In genomic region chr19:19152668-19153384, GRCh38 we compare ENCODE assay signal across 17 cellular contexts. TPM values are rescaled to one million over a fixed set of nuclear protein-coding genes. Genes with fewer than 3 reads are reported as not detected.
"Had no signal": no experiment of that assay in that cellular context is flagged by ENCODE, and none has a peak within 500 bp of the region (broad histone marks: within the 10 kb centered on the region; RNA-seq: fewer than 3 reads in every experiment).

No MANE protein-coding gene starts in this region.

- H3K4me1 ChIP-seq: breast epithelium, tibial artery, uterus had no signal

- H3K9me3 Mint-ChIP-seq: activated CD4-positive, alpha-beta memory T cell treated with anti-CD3 and anti-CD28 coated beads for 36 hours; activated naive CD8-positive, alpha-beta T cell treated with anti-CD3 and anti-CD28 coated beads for 36 hours; activated T-cell treated with anti-CD3 and anti-CD28 coated beads, Interleukin-2, amount 50 U/mL, for 4 hours; T-cell had no signal

- ATAC-seq: activated T-cell treated with anti-CD3 and anti-CD28 coated beads, Interleukin-2, amount 50 U/mL, for 4 hours; T-cell had no signal

- H3K4me2 ChIP-seq: smooth muscle cell had no signal

- H3K4me3 ChIP-seq: breast epithelium, lung, smooth muscle cell, tibial artery, uterus had no signal

- H3K36me3 ChIP-seq: breast epithelium, uterus had no signal

- DNase-seq: activated CD4-positive, alpha-beta memory T cell treated with anti-CD3 and anti-CD28 coated beads for 36 hours; activated CD4-positive, alpha-beta T cell treated with anti-CD3 and anti-CD28 coated beads for 1 hour; activated effector memory CD4-positive, alpha-beta T cell treated with anti-CD3 and anti-CD28 coated beads, Interleukin-2, amount 50 U/mL, for 16 hours; activated naive CD8-positive, alpha-beta T cell treated with anti-CD3 and anti-CD28 coated beads for 36 hours; activated T-cell treated with anti-CD3 and anti-CD28 coated beads, Interleukin-2, amount 50 U/mL, for 4 hours; endodermal cell; midbrain; retina; T-cell; T1000; tibial artery; uterus had no signal

- H3K27ac ChIP-seq: breast epithelium, tibial artery, uterus had no signal

- H3K9me3 ChIP-seq: breast epithelium, tibial artery, uterus had no signal

- H3K27ac Mint-ChIP-seq: activated CD4-positive, alpha-beta memory T cell treated with anti-CD3 and anti-CD28 coated beads for 36 hours; activated naive CD8-positive, alpha-beta T cell treated with anti-CD3 and anti-CD28 coated beads for 36 hours; endodermal cell; T-cell had no signal

- H3K4me1 Mint-ChIP-seq: activated naive CD8-positive, alpha-beta T cell treated with anti-CD3 and anti-CD28 coated beads for 36 hours; endodermal cell; T-cell had no signal

- H3K27me3 ChIP-seq: breast epithelium, tibial artery, uterus had no signal

- H3K4me3 Mint-ChIP-seq: activated CD4-positive, alpha-beta memory T cell treated with anti-CD3 and anti-CD28 coated beads for 36 hours; activated naive CD8-positive, alpha-beta T cell treated with anti-CD3 and anti-CD28 coated beads for 36 hours; activated T-cell treated with anti-CD3 and anti-CD28 coated beads, Interleukin-2, amount 50 U/mL, for 4 hours; endodermal cell; T-cell had no signal

- H3K27me3 Mint-ChIP-seq: activated CD4-positive, alpha-beta memory T cell treated with anti-CD3 and anti-CD28 coated beads for 36 hours; activated naive CD8-positive, alpha-beta T cell treated with anti-CD3 and anti-CD28 coated beads for 36 hours; T-cell had no signal

RNA-seq across cellular contexts. Expression of gene MEF2B, which starts 17.2 kb away (rescaled TPM):
- total RNA-seq: dermis microvascular lymphatic vessel endothelial cell, glomerular endothelial cell, smooth muscle cell had no signal
